ENCODE assay signal across 17 cellular contexts in the genomic region with DNA sequence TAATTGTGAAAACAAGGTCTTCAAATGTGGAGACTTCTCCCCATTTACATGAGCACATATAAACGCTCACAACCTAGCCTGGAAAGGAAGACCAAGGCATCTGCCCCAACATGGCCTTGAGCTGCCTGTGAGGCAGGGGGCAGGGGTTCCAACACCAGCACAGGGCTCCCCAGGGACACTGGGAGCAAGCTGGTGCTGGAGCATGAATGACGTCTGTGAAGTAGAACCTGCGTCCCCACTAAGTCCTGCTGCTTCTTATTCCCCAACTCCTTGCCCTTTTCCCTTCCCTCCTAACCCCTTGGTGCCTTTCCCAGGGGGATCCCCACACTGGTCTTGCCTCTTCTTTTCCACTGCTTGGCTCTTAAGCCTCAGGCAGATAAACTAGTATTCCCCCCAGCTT.
"Had no signal": no experiment of that assay in that cellular context is flagged by ENCODE, and none has a peak within 500 bp of the region (broad histone marks: within the 10 kb centered on the region; RNA-seq: fewer than 3 reads in every experiment).

No MANE protein-coding gene starts in this region.

- ATAC-seq: activated CD4-positive, CD25-positive, alpha-beta regulatory T cell treated with anti-CD3 and anti-CD28 coated beads, Interleukin-2, amount 50 U/mL, for 24 hours; stimulated activated naive B cell treated with anti-CD40 and anti-IgM and Interleukin-4, amounts not matched to agents 10 μg/mL and 1 μg/mL and 100 μg/mL, for 72 hours had no signal

- H3K27ac Mint-ChIP-seq: activated CD4-positive, alpha-beta memory T cell treated with anti-CD3 and anti-CD28 coated beads for 36 hours; activated T-helper 1 cell treated with anti-CD3 and anti-CD28 coated beads, Interleukin-12 subunit alpha, Interleukin-12 subunit beta, Interleukin-2, Interleukin-4 antibody, amounts not matched to agents 30 ng/mL and 10 ng/mL and 1 ng/mL, durations not matched to agents 14 hours and 24 hours and 36 hours; stimulated activated naive B cell treated with anti-CD40 and anti-IgM and Interleukin-4, amounts not matched to agents 10 μg/mL and 1 μg/mL and 100 μg/mL, for 72 hours; T-helper 1 cell treated with Interleukin-12 subunit alpha and Interleukin-12 subunit beta and Interleukin-4 antibody, amounts not matched to agents 30 μg/mL and 1 μg/mL, for 36 hours; type B pancreatic cell had no signal

- H3K4me1 Mint-ChIP-seq: stimulated activated naive B cell treated with anti-CD40 and anti-IgM and Interleukin-4, amounts not matched to agents 10 μg/mL and 1 μg/mL and 100 μg/mL, for 72 hours had no signal

- H3K4me3 ChIP-seq: ascending aorta, cardiac muscle cell had no signal

- H3K9me3 ChIP-seq: ascending aorta, SK-N-SH had no signal

- DNase-seq: activated CD4-positive, alpha-beta memory T cell treated with anti-CD3 and anti-CD28 coated beads for 36 hours; activated CD8-positive, alpha-beta memory T cell treated with anti-CD3 and anti-CD28 coated beads, Interleukin-2, amount 50 U/mL, for 4 hours; foreskin melanocyte; islet precursor cell; left ventricle myocardium superior; mesendoderm; right cardiac atrium; Right ventricle myocardium superior; SK-N-SH; small intestine; stimulated activated naive B cell treated with anti-CD40 and anti-IgM and Interleukin-4, amounts not matched to agents 10 μg/mL and 1 μg/mL and 100 μg/mL, for 72 hours had no signal

- H3K27ac ChIP-seq: ascending aorta had no signal

- H3K9me3 Mint-ChIP-seq: activated CD4-positive, alpha-beta memory T cell treated with anti-CD3 and anti-CD28 coated beads for 36 hours; activated T-helper 1 cell treated with anti-CD3 and anti-CD28 coated beads, Interleukin-12 subunit alpha, Interleukin-12 subunit beta, Interleukin-2, Interleukin-4 antibody, amounts not matched to agents 30 ng/mL and 10 ng/mL and 1 ng/mL, durations not matched to agents 14 hours and 24 hours and 36 hours; stimulated activated naive B cell treated with anti-CD40 and anti-IgM and Interleukin-4, amounts not matched to agents 10 μg/mL and 1 μg/mL and 100 μg/mL, for 72 hours; T-helper 1 cell treated with Interleukin-12 subunit alpha and Interleukin-12 subunit beta and Interleukin-4 antibody, amounts not matched to agents 30 μg/mL and 1 μg/mL, for 36 hours; type B pancreatic cell had no signal

- H3K4me1 ChIP-seq: ascending aorta had no signal

- H3K27me3 Mint-ChIP-seq: activated CD4-positive, alpha-beta memory T cell treated with anti-CD3 and anti-CD28 coated beads for 36 hours; stimulated activated naive B cell treated with anti-CD40 and anti-IgM and Interleukin-4, amounts not matched to agents 10 μg/mL and 1 μg/mL and 100 μg/mL, for 72 hours; type B pancreatic cell had no signal

- H3K27me3 ChIP-seq: ascending aorta, cardiac muscle cell had no signal

- H3K4me3 Mint-ChIP-seq: activated CD4-positive, alpha-beta memory T cell treated with anti-CD3 and anti-CD28 coated beads for 36 hours; activated T-helper 1 cell treated with anti-CD3 and anti-CD28 coated beads, Interleukin-12 subunit alpha, Interleukin-12 subunit beta, Interleukin-2, Interleukin-4 antibody, amounts not matched to agents 30 ng/mL and 10 ng/mL and 1 ng/mL, durations not matched to agents 14 hours and 24 hours and 36 hours; stimulated activated naive B cell treated with anti-CD40 and anti-IgM and Interleukin-4, amounts not matched to agents 10 μg/mL and 1 μg/mL and 100 μg/mL, for 72 hours; T-helper 1 cell treated with Interleukin-12 subunit alpha and Interleukin-12 subunit beta and Interleukin-4 antibody, amounts not matched to agents 30 μg/mL and 1 μg/mL, for 36 hours; type B pancreatic cell had no signal
